Comparison of ENCODE assay signal across 1 cellular context in the genomic region with DNA sequence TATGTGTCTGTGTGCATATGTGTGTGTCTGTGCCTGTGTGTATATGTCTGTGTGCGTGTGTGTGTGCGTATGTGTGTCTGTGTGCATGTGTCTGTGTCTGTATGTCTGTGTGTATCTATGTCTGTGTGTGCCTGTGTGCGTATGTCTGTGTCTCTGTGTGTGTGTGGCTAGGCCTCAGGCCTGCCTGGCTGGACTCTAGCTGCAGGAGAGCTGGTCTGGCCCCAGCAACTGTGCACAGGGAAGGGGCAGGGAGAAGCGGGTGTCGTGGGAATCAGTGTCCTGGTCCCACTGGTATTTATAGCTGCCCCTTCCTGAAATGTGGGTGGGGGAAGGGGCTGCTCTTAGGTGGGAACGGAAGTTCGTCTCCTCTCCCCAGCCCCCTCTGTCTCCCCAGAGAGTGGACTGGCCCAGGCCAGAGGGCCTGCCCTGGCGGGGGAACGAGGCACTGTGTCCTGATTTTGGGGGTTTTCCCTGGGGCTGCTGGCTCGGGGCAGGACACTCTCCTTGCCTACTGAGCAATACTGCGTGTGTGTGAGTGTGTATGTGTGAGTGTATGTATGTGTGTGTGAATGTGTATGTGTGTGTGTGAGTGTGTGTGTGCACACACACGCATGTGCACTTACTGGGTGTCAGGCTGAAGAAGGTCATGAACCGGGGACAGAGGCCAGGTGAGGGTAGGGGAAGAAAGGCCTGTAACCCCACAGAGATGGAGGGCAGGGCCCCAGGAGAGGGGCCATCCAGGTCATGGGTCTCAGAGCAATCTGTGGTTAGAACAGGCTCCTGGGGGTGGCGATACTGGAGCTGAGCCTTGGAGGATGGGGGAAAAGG.
TF ChIP-seq lines count a peak whose summit lies in the region.

No MANE protein-coding gene starts in this region.

TF ChIP-seq in HEK293, 187 proteins besides CTCF, POLR2A, EP300 and RAD21 (continued from another document and continues in another):
- TF ChIP-seq, protein P1, sequence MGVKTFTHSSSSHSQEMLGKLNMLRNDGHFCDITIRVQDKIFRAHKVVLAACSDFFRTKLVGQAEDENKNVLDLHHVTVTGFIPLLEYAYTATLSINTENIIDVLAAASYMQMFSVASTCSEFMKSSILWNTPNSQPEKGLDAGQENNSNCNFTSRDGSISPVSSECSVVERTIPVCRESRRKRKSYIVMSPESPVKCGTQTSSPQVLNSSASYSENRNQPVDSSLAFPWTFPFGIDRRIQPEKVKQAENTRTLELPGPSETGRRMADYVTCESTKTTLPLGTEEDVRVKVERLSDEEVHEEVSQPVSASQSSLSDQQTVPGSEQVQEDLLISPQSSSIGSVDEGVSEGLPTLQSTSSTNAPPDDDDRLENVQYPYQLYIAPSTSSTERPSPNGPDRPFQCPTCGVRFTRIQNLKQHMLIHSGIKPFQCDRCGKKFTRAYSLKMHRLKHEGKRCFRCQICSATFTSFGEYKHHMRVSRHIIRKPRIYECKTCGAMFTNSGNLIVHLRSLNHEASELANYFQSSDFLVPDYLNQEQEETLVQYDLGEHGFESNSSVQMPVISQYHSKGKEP (tag by site-specific recombination; IDR thresholded peaks at IDR 0.05), result no peak
- TF ChIP-seq, protein P2, sequence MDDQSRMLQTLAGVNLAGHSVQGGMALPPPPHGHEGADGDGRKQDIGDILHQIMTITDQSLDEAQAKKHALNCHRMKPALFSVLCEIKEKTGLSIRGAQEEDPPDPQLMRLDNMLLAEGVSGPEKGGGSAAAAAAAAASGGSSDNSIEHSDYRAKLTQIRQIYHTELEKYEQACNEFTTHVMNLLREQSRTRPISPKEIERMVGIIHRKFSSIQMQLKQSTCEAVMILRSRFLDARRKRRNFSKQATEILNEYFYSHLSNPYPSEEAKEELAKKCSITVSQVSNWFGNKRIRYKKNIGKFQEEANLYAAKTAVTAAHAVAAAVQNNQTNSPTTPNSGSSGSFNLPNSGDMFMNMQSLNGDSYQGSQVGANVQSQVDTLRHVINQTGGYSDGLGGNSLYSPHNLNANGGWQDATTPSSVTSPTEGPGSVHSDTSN (CRISPR knock-in tag; IDR thresholded peaks at IDR 0.05), result no peak
- TF ChIP-seq ZNF248 (tag by site-specific recombination; IDR thresholded peaks at IDR 0.05) (no peak), ZNF404 (tag by site-specific recombination; IDR thresholded peaks at IDR 0.05) (no peak), ZNF426 (tag by site-specific recombination; IDR thresholded peaks at IDR 0.05) (no peak), ZNF596 (tag by site-specific recombination; IDR thresholded peaks at IDR 0.05) (no peak), ZXDB (tag by site-specific recombination; IDR thresholded peaks at IDR 0.05) (no peak), ZNF677 (tag by site-specific recombination; IDR thresholded peaks at IDR 0.05) (no peak), ZFHX2 (tag by site-specific recombination; conservative IDR thresholded peaks at IDR 0.05) (peak; percentile 4; the same call in 1 of the 2 replicates), FEZF1 (tag by site-specific recombination; IDR thresholded peaks at IDR 0.05) (no peak), ZNF600 (tag by site-specific recombination; IDR thresholded peaks at IDR 0.05) (0 out of 2 replicates have a peak, but pooled peaks have one; percentile 42), HOXA7 (CRISPR knock-in tag; IDR thresholded peaks at IDR 0.05; ENCODE audit: borderline replicate concordance) (no peak), KLF9 (tag by site-specific recombination; IDR thresholded peaks at IDR 0.05; ENCODE audit: low read depth) (no peak), ZNF184 (tag by site-specific recombination; IDR thresholded peaks at IDR 0.05) (no peak), ZNF157 (tag by site-specific recombination; IDR thresholded peaks at IDR 0.05) (no peak), ZNF768 (tag by site-specific recombination; IDR thresholded peaks at IDR 0.05) (no peak), GLIS1 (tag by site-specific recombination; IDR thresholded peaks at IDR 0.05) (peak; percentile 61), TCF7L2 (IDR thresholded peaks at IDR 0.05; ENCODE audit: borderline replicate concordance, low read depth, low read length) (no peak), ZNF2 (tag by site-specific recombination; IDR thresholded peaks at IDR 0.05) (no peak), SCRT1 (tag by site-specific recombination; IDR thresholded peaks at IDR 0.05; ENCODE audit: borderline replicate concordance) (no peak), ZNF664 (tag by site-specific recombination; IDR thresholded peaks at IDR 0.05) (no peak), SCRT2 (tag by site-specific recombination; IDR thresholded peaks at IDR 0.05) (peak; percentile 84), ZEB2 (tag by site-specific recombination; IDR thresholded peaks at IDR 0.05) (no peak), ZBTB7A (tag by site-specific recombination; IDR thresholded peaks at IDR 0.05; ENCODE audit: low read depth) (0 out of 2 replicates have a peak, but pooled peaks have one; percentile 45), ZNF830 (tag by site-specific recombination; IDR thresholded peaks at IDR 0.05; ENCODE audit: low read depth) (no peak), ZNF311 (tag by site-specific recombination; IDR thresholded peaks at IDR 0.05; ENCODE audit: borderline replicate concordance) (no peak), ZFP41 (tag by site-specific recombination; IDR thresholded peaks at IDR 0.05; ENCODE audit: borderline replicate concordance) (no peak), ZNF747 (tag by site-specific recombination; IDR thresholded peaks at IDR 0.05) (no peak), ZBTB21 (tag by site-specific recombination; IDR thresholded peaks at IDR 0.05) (no peak), ZNF777 (tag by site-specific recombination; IDR thresholded peaks at IDR 0.05; ENCODE audit: borderline replicate concordance) (no peak), ZNF416 (tag by site-specific recombination; IDR thresholded peaks at IDR 0.05) (no peak), ZNF19 (tag by site-specific recombination; IDR thresholded peaks at IDR 0.05; ENCODE audit: low read depth) (no peak), ZNF785 (tag by site-specific recombination; IDR thresholded peaks at IDR 0.05) (0 out of 2 replicates have a peak, but pooled peaks have one; percentile 36), ZBTB17 (tag by site-specific recombination; IDR thresholded peaks at IDR 0.05) (0 out of 2 replicates have a peak, but pooled peaks have one; percentile 24), ZNF324 (tag by site-specific recombination; IDR thresholded peaks at IDR 0.05) (no peak), ZNF548 (tag by site-specific recombination; IDR thresholded peaks at IDR 0.05) (no peak), HOXC10 (CRISPR knock-in tag; IDR thresholded peaks at IDR 0.05) (no peak), ZNF174 (tag by site-specific recombination; IDR thresholded peaks at IDR 0.05) (no peak)
- TF ChIP-seq, protein P3, sequence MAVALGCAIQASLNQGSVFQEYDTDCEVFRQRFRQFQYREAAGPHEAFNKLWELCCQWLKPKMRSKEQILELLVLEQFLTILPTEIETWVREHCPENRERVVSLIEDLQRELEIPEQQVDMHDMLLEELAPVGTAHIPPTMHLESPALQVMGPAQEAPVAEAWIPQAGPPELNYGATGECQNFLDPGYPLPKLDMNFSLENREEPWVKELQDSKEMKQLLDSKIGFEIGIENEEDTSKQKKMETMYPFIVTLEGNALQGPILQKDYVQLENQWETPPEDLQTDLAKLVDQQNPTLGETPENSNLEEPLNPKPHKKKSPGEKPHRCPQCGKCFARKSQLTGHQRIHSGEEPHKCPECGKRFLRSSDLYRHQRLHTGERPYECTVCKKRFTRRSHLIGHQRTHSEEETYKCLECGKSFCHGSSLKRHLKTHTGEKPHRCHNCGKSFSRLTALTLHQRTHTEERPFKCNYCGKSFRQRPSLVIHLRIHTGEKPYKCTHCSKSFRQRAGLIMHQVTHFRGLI (tag by site-specific recombination; IDR thresholded peaks at IDR 0.05), result no peak
- TF ChIP-seq, protein P4, sequence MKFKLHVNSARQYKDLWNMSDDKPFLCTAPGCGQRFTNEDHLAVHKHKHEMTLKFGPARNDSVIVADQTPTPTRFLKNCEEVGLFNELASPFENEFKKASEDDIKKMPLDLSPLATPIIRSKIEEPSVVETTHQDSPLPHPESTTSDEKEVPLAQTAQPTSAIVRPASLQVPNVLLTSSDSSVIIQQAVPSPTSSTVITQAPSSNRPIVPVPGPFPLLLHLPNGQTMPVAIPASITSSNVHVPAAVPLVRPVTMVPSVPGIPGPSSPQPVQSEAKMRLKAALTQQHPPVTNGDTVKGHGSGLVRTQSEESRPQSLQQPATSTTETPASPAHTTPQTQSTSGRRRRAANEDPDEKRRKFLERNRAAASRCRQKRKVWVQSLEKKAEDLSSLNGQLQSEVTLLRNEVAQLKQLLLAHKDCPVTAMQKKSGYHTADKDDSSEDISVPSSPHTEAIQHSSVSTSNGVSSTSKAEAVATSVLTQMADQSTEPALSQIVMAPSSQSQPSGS (tag by site-specific recombination; IDR thresholded peaks at IDR 0.05; ENCODE audit: low read depth), result no peak
- TF ChIP-seq, protein P5, sequence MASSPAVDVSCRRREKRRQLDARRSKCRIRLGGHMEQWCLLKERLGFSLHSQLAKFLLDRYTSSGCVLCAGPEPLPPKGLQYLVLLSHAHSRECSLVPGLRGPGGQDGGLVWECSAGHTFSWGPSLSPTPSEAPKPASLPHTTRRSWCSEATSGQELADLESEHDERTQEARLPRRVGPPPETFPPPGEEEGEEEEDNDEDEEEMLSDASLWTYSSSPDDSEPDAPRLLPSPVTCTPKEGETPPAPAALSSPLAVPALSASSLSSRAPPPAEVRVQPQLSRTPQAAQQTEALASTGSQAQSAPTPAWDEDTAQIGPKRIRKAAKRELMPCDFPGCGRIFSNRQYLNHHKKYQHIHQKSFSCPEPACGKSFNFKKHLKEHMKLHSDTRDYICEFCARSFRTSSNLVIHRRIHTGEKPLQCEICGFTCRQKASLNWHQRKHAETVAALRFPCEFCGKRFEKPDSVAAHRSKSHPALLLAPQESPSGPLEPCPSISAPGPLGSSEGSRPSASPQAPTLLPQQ (tag by site-specific recombination; IDR thresholded peaks at IDR 0.05), result no peak
- TF ChIP-seq, protein P6, sequence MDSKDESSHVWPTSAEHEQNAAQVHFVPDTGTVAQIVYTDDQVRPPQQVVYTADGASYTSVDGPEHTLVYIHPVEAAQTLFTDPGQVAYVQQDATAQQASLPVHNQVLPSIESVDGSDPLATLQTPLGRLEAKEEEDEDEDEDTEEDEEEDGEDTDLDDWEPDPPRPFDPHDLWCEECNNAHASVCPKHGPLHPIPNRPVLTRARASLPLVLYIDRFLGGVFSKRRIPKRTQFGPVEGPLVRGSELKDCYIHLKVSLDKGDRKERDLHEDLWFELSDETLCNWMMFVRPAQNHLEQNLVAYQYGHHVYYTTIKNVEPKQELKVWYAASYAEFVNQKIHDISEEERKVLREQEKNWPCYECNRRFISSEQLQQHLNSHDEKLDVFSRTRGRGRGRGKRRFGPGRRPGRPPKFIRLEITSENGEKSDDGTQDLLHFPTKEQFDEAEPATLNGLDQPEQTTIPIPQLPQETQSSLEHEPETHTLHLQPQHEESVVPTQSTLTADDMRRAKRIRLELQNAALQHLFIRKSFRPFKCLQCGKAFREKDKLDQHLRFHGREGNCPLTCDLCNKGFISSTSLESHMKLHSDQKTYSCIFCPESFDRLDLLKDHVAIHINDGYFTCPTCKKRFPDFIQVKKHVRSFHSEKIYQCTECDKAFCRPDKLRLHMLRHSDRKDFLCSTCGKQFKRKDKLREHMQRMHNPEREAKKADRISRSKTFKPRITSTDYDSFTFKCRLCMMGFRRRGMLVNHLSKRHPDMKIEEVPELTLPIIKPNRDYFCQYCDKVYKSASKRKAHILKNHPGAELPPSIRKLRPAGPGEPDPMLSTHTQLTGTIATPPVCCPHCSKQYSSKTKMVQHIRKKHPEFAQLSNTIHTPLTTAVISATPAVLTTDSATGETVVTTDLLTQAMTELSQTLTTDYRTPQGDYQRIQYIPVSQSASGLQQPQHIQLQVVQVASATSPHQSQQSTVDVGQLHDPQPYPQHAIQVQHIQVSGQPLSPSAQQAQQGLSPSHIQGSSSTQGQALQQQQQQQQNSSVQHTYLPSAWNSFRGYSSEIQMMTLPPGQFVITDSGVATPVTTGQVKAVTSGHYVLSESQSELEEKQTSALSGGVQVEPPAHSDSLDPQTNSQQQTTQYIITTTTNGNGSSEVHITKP (tag by site-specific recombination; IDR thresholded peaks at IDR 0.05), result peak; percentile 80
- TF ChIP-seq, protein P7, sequence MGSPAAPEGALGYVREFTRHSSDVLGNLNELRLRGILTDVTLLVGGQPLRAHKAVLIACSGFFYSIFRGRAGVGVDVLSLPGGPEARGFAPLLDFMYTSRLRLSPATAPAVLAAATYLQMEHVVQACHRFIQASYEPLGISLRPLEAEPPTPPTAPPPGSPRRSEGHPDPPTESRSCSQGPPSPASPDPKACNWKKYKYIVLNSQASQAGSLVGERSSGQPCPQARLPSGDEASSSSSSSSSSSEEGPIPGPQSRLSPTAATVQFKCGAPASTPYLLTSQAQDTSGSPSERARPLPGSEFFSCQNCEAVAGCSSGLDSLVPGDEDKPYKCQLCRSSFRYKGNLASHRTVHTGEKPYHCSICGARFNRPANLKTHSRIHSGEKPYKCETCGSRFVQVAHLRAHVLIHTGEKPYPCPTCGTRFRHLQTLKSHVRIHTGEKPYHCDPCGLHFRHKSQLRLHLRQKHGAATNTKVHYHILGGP (tag by site-specific recombination; IDR thresholded peaks at IDR 0.05), result no peak
- TF ChIP-seq, protein P8, sequence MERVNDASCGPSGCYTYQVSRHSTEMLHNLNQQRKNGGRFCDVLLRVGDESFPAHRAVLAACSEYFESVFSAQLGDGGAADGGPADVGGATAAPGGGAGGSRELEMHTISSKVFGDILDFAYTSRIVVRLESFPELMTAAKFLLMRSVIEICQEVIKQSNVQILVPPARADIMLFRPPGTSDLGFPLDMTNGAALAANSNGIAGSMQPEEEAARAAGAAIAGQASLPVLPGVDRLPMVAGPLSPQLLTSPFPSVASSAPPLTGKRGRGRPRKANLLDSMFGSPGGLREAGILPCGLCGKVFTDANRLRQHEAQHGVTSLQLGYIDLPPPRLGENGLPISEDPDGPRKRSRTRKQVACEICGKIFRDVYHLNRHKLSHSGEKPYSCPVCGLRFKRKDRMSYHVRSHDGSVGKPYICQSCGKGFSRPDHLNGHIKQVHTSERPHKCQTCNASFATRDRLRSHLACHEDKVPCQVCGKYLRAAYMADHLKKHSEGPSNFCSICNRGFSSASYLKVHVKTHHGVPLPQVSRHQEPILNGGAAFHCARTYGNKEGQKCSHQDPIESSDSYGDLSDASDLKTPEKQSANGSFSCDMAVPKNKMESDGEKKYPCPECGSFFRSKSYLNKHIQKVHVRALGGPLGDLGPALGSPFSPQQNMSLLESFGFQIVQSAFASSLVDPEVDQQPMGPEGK (tag by site-specific recombination; IDR thresholded peaks at IDR 0.05), result peak; percentile 55; the same call in 1 of the 2 replicates
- TF ChIP-seq, protein P9, sequence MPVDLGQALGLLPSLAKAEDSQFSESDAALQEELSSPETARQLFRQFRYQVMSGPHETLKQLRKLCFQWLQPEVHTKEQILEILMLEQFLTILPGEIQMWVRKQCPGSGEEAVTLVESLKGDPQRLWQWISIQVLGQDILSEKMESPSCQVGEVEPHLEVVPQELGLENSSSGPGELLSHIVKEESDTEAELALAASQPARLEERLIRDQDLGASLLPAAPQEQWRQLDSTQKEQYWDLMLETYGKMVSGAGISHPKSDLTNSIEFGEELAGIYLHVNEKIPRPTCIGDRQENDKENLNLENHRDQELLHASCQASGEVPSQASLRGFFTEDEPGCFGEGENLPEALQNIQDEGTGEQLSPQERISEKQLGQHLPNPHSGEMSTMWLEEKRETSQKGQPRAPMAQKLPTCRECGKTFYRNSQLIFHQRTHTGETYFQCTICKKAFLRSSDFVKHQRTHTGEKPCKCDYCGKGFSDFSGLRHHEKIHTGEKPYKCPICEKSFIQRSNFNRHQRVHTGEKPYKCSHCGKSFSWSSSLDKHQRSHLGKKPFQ (tag by site-specific recombination; IDR thresholded peaks at IDR 0.05), result no peak
